27 cellular contexts compared by ENCODE assay signal in genomic region chr17:2967515-2967914, GRCh38.
DNase-seq lines count a peak whose midpoint lies in the region; ATAC-seq and TF ChIP-seq lines count a peak whose summit lies in the region.
"Had no signal": no experiment of that assay in that cellular context is flagged by ENCODE, and none has a peak within 500 bp of the region (broad histone marks: within the 10 kb centered on the region; RNA-seq: fewer than 3 reads in every experiment).

No MANE protein-coding gene starts in this region.

- H3K4me1 ChIP-seq in trophoblast cell (ENCODE audit: control insufficient read depth in 1 of 2, insufficient read depth in 2 of 2, low read length in 2 of 2), result peaks cover 33 to 38% of the 10 kb centered on the region in 2 experiments
- H3K4me1 ChIP-seq: SJCRH30, uterus had no signal

- H2BK5ac ChIP-seq in trophoblast cell (ENCODE audit: low read depth, low read length, poor library complexity), result peak overlapping the region; percentile 44

- peak overlapping the region; percentile 77 for H2BK12ac ChIP-seq in trophoblast cell (ENCODE audit: low read length)

- no peak overlapping the region for H3K4me3 ChIP-seq in trophoblast cell (ENCODE audit: low read depth, low read length)
- H3K4me3 ChIP-seq: dorsolateral prefrontal cortex, SJCRH30, uterus had no signal

- no peaks in the 10 kb centered on the region for H3K27me3 ChIP-seq in trophoblast cell (ENCODE audit: insufficient read depth, low read length)
- H3K27me3 ChIP-seq: dorsolateral prefrontal cortex, SJCRH30, uterus had no signal

- whole genome bisulfite sequencing in trophoblast cell (ENCODE audit: extremely low coverage, insufficient coverage, insufficient read length), result no CpG with 5 or more reads among the region's 6 CpGs

- no peak overlapping the region for H4K8ac ChIP-seq in trophoblast cell (ENCODE audit: low read depth, low read length)

- peaks cover 0 to 21% of the 10 kb centered on the region in 2 donors for H3K4me1 Mint-ChIP-seq in natural killer cell
- H3K4me1 Mint-ChIP-seq in natural killer cell treated with Interleukin-12 subunit alpha and Interleukin-12 subunit beta and Interleukin-15 and Interleukin-18, amount 100 ng/mL, for 72 hours (ENCODE audit: low read depth in 2 of 2), result peaks cover under 1 to 6% of the 10 kb centered on the region in 2 donors
- H3K4me1 Mint-ChIP-seq in progenitor cell of endocrine pancreas (ENCODE audit: low read depth), result peaks cover 11% of the 10 kb centered on the region
- H3K4me1 Mint-ChIP-seq: activated B cell treated with CpG ODN at 0.5 μM for 24 hours; B cell; CD8-positive, alpha-beta memory T cell; naive thymus-derived CD4-positive, alpha-beta T cell; stimulated activated naive B cell treated with anti-CD40 and anti-IgM and Interleukin-4, amounts not matched to agents 10 μg/mL and 1 μg/mL and 100 μg/mL, for 72 hours had no signal

- H3K36me3 Mint-ChIP-seq in natural killer cell (no peaks in the 10 kb centered on the region), progenitor cell of endocrine pancreas (ENCODE audit: insufficient read depth) (peaks cover 20% of the 10 kb centered on the region)
- H3K36me3 Mint-ChIP-seq in natural killer cell treated with Interleukin-12 subunit alpha and Interleukin-12 subunit beta and Interleukin-15 and Interleukin-18, amount 100 ng/mL, for 72 hours, result peaks cover 6% of the 10 kb centered on the region

- peak overlapping the region; percentile 2 for H3K27ac ChIP-seq in trophoblast cell (ENCODE audit: low read depth, low read length)
- H3K27ac ChIP-seq: dorsolateral prefrontal cortex, SJCRH30, uterus had no signal

- DNase-seq in natural killer cell, result peak; percentile 1
- DNase-seq in natural killer cell treated with Interleukin-12 subunit alpha and Interleukin-12 subunit beta and Interleukin-15 and Interleukin-18, amount 100 ng/mL, for 72 hours (ENCODE audit: low spot score), result no peak
- no peak for DNase-seq in left cardiac atrium
- DNase-seq in trophoblast cell, result no peak
- no peak for DNase-seq in progenitor cell of endocrine pancreas (ENCODE audit: low spot score, unreplicated experiment)
- no peak for DNase-seq in GM10266 (ENCODE audit: extremely low spot score)
- no peak for DNase-seq in NCI-H1092 treated with DMSO at 0.1 percent for 48 hours (lab: John Stamatoyannopoulos, UW)
- DNase-seq: ACHN; activated B cell treated with CpG ODN at 0.5 μM for 24 hours; activated CD4-positive, alpha-beta T cell treated with anti-CD3 and anti-CD28 coated beads, Interleukin-2, amount 50 U/mL, for 1 hour; activated naive CD4-positive, alpha-beta T cell; activated T-cell treated with anti-CD3 and anti-CD28 coated beads, Interleukin-2, amount 50 U/mL, for 72 hours; CD8-positive, alpha-beta memory T cell; cerebellar nuclear complex; immature natural killer cell; IMR-90; naive thymus-derived CD4-positive, alpha-beta T cell; NCI-H146; NCI-H2107; NCI-H446 treated with DMSO at 0.1 percent for 48 hours; NCI-H82; SJCRH30; stimulated activated naive B cell treated with anti-CD40 and anti-IgM and Interleukin-4, amounts not matched to agents 10 μg/mL and 1 μg/mL and 100 μg/mL, for 72 hours; uterus had no signal

- no peak for TF ChIP-seq CTCF in natural killer cell (IDR thresholded peaks at IDR 0.05)
- TF ChIP-seq CTCF in progenitor cell of endocrine pancreas (IDR thresholded peaks at IDR 0.05; ENCODE audit: unreplicated experiment), result no peak
- no peak for TF ChIP-seq CTCF in GM10266 (IDR thresholded peaks at IDR 0.05; ENCODE audit: control insufficient read depth, insufficient read depth, low read depth, missing control alignments)

- no peaks in the 10 kb centered on the region for H3K9me3 ChIP-seq in trophoblast cell (ENCODE audit: insufficient read depth, low read depth, low read length)
- H3K9me3 ChIP-seq: SJCRH30, uterus had no signal

- no peaks in the 10 kb centered on the region for H3K36me3 ChIP-seq in trophoblast cell (ENCODE audit: control insufficient read depth in 1 of 2, insufficient read depth in 2 of 2, low read length in 2 of 2)
- H3K36me3 ChIP-seq: SJCRH30, uterus had no signal

- no peak overlapping the region for H3K9ac ChIP-seq in trophoblast cell (ENCODE audit: low read length)

- H2AK5ac ChIP-seq in trophoblast cell (ENCODE audit: low read length), result peak overlapping the region; percentile 47

- H4K12ac ChIP-seq in trophoblast cell (ENCODE audit: low read depth, low read length), result no peak overlapping the region

- H3K79me1 ChIP-seq in trophoblast cell (ENCODE audit: low read length), result peaks cover 35% of the 10 kb centered on the region

- no peak overlapping the region for H3K23ac ChIP-seq in trophoblast cell (ENCODE audit: low read length)

- H2AFZ ChIP-seq in trophoblast cell (ENCODE audit: insufficient read depth, low read length, poor library complexity), result no peak overlapping the region

- H3K79me2 ChIP-seq in trophoblast cell (ENCODE audit: control insufficient read depth, insufficient read depth, low read length, poor library complexity), result peaks cover 3% of the 10 kb centered on the region

- ATAC-seq in natural killer cell, result no peak
- ATAC-seq in natural killer cell treated with Interleukin-12 subunit alpha and Interleukin-12 subunit beta and Interleukin-15 and Interleukin-18, amount 100 ng/mL, for 72 hours, result no peak
- ATAC-seq in left cardiac atrium, result peak; percentile 41 to 83
- no peak for ATAC-seq in GM18520 (IDR thresholded peaks at IDR 0.05; ENCODE audit: unreplicated experiment)
- ATAC-seq: activated T-cell treated with anti-CD3 and anti-CD28 coated beads, Interleukin-2, amount 50 U/mL, for 72 hours; naive thymus-derived CD4-positive, alpha-beta T cell; stimulated activated naive B cell treated with anti-CD40 and anti-IgM and Interleukin-4, amounts not matched to agents 10 μg/mL and 1 μg/mL and 100 μg/mL, for 72 hours had no signal

- intact Hi-C loops in natural killer cell (cut with micrococcal nuclease), result no loop called here
- intact Hi-C loops in left cardiac atrium (cut with DNase I), result no loop called here

- H4K91ac ChIP-seq in trophoblast cell (ENCODE audit: low read depth, low read length), result peak overlapping the region; percentile 41

- H3K9me3 Mint-ChIP-seq in natural killer cell, result no peaks in the 10 kb centered on the region
- no peaks in the 10 kb centered on the region for H3K9me3 Mint-ChIP-seq in natural killer cell treated with Interleukin-12 subunit alpha and Interleukin-12 subunit beta and Interleukin-15 and Interleukin-18, amount 100 ng/mL, for 72 hours
- H3K9me3 Mint-ChIP-seq in progenitor cell of endocrine pancreas (ENCODE audit: low read depth), result no peaks in the 10 kb centered on the region
- H3K9me3 Mint-ChIP-seq: activated B cell treated with CpG ODN at 0.5 μM for 24 hours; activated T-cell treated with anti-CD3 and anti-CD28 coated beads, Interleukin-2, amount 50 U/mL, for 72 hours; CD8-positive, alpha-beta memory T cell; immature natural killer cell; naive thymus-derived CD4-positive, alpha-beta T cell; stimulated activated naive B cell treated with anti-CD40 and anti-IgM and Interleukin-4, amounts not matched to agents 10 μg/mL and 1 μg/mL and 100 μg/mL, for 72 hours had no signal

- no peak overlapping the region for H3K4me3 Mint-ChIP-seq in natural killer cell
- H3K4me3 Mint-ChIP-seq in natural killer cell treated with Interleukin-12 subunit alpha and Interleukin-12 subunit beta and Interleukin-15 and Interleukin-18, amount 100 ng/mL, for 72 hours, result no peak overlapping the region
- no peak overlapping the region for H3K4me3 Mint-ChIP-seq in progenitor cell of endocrine pancreas (ENCODE audit: low read depth)
- H3K4me3 Mint-ChIP-seq: activated B cell treated with CpG ODN at 0.5 μM for 24 hours; activated T-cell treated with anti-CD3 and anti-CD28 coated beads, Interleukin-2, amount 50 U/mL, for 72 hours; B cell; CD8-positive, alpha-beta memory T cell; immature natural killer cell; naive thymus-derived CD4-positive, alpha-beta T cell; stimulated activated naive B cell treated with anti-CD40 and anti-IgM and Interleukin-4, amounts not matched to agents 10 μg/mL and 1 μg/mL and 100 μg/mL, for 72 hours had no signal

- H3K18ac ChIP-seq in trophoblast cell (ENCODE audit: low read length), result peak overlapping the region; percentile 50

- H3K4me2 ChIP-seq in trophoblast cell (ENCODE audit: low read length), result no peak overlapping the region

- H3K14ac ChIP-seq in trophoblast cell (ENCODE audit: low read length), result peak overlapping the region; percentile 8

- no peak overlapping the region for H2BK120ac ChIP-seq in trophoblast cell (ENCODE audit: insufficient read depth, low read length, poor library complexity)

- no peak overlapping the region for H3K4ac ChIP-seq in trophoblast cell (ENCODE audit: low read depth, low read length)

- H3K27me3 Mint-ChIP-seq in natural killer cell (ENCODE audit: low read depth in 2 of 2) (no peaks in the 10 kb centered on the region), progenitor cell of endocrine pancreas (no peaks in the 10 kb centered on the region)
- H3K27me3 Mint-ChIP-seq in natural killer cell treated with Interleukin-12 subunit alpha and Interleukin-12 subunit beta and Interleukin-15 and Interleukin-18, amount 100 ng/mL, for 72 hours, result no peaks in the 10 kb centered on the region
- H3K27me3 Mint-ChIP-seq: activated B cell treated with CpG ODN at 0.5 μM for 24 hours; B cell; CD8-positive, alpha-beta memory T cell; stimulated activated naive B cell treated with anti-CD40 and anti-IgM and Interleukin-4, amounts not matched to agents 10 μg/mL and 1 μg/mL and 100 μg/mL, for 72 hours had no signal

- H3K27ac Mint-ChIP-seq in natural killer cell, result peak overlapping the region; percentile 32 to 70
- peak overlapping the region in 1 of 2 donors; percentile 3 for H3K27ac Mint-ChIP-seq in natural killer cell treated with Interleukin-12 subunit alpha and Interleukin-12 subunit beta and Interleukin-15 and Interleukin-18, amount 100 ng/mL, for 72 hours
- no peak overlapping the region for H3K27ac Mint-ChIP-seq in progenitor cell of endocrine pancreas
- H3K27ac Mint-ChIP-seq: activated B cell treated with CpG ODN at 0.5 μM for 24 hours; B cell; stimulated activated naive B cell treated with anti-CD40 and anti-IgM and Interleukin-4, amounts not matched to agents 10 μg/mL and 1 μg/mL and 100 μg/mL, for 72 hours had no signal

Comparison
In these comparisons a context has a peak if more than half of its experiments do, and no peak if none do; other contexts are left out.
1. ATAC-seq: peak in left cardiac atrium (2 of 2); none in natural killer cell (0 of 3), natural killer cell treated with Interleukin-12 subunit alpha and Interleukin-12 subunit beta and Interleukin-15 and Interleukin-18, amount 100 ng/mL, for 72 hours (0 of 2) and GM18520 (single experiment).